In the genomic region with DNA sequence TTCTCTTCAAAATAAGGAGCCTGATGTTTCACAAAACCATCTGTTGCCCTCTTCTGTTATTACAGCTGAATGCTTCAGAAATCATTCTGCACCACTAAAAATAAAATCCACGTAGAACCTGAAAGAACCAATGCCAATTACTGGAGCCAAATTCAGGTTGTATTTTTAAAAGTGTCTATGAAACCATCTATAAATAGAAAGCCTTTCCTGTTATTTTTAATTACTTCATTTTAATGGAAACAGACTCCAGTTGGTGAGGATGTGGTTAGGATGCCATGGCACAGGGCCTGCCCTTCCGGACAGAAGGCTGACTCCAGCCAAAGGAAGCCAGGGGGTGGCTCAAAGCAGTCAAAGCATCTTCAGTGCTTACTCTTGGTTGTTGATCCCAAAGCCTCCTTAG, we compare ENCODE assay signal across 17 cellular contexts.
DNase-seq lines count a peak whose midpoint lies in the region; ATAC-seq and TF ChIP-seq lines count a peak whose summit lies in the region.
"Had no signal": no experiment of that assay in that cellular context is flagged by ENCODE, and none has a peak within 500 bp of the region (broad histone marks: within the 10 kb centered on the region; RNA-seq: fewer than 3 reads in every experiment).

No MANE protein-coding gene starts in this region.

- H3K36me3 Mint-ChIP-seq in MCF 10A (ENCODE audit: insufficient read depth, unreplicated experiment): no peaks in the 10 kb centered on the region

- in situ Hi-C loops in mammary epithelial cell (cut with MboI; ENCODE audit: low sequenced_read_pairs in 2 of 2): no loop called here

- peaks cover 6% of the 10 kb centered on the region for H3K27me3 Mint-ChIP-seq in MCF 10A (ENCODE audit: insufficient read depth, unreplicated experiment)
- H3K27me3 Mint-ChIP-seq: dendritic cell treated with granulocyte-macrophage colony-stimulating factor and Interleukin-4, amounts not matched to agents 40 ng/mL and 50 ng/mL, for 4 days had no signal

- intact Hi-C loops in MCF 10A (cut with micrococcal nuclease): no loop called here
- intact Hi-C loops in mammary epithelial cell (cut with micrococcal nuclease): no loop called here

- TF ChIP-seq CTCF in MCF 10A (IDR thresholded peaks at IDR 0.05; ENCODE audit: unreplicated experiment) (no peak), mammary epithelial cell (conservative IDR thresholded peaks at IDR 0.05 in 1 of 2, IDR thresholded peaks at IDR 0.05 in 1 of 2; ENCODE audit: extremely low read depth in 1 of 2, insufficient read depth in 1 of 2, low read depth in 1 of 2, low read length in 2 of 2) (no peak), GM10266 (IDR thresholded peaks at IDR 0.05; ENCODE audit: control insufficient read depth, insufficient read depth, low read depth, missing control alignments) (no peak)

- POLR2A ChIA-PET in MCF 10A (lab: Yijun Ruan, JAX): interaction anchor here (0.6 kb wide), 1 partner anchor 9 kb away, joined by 4 read pairs; no protein-coding TSS in a partner anchor

- H3K27ac Mint-ChIP-seq in MCF 10A (ENCODE audit: low read depth, unreplicated experiment): no peak overlapping the region
- H3K27ac Mint-ChIP-seq: dendritic cell treated with granulocyte-macrophage colony-stimulating factor and Interleukin-4, amounts not matched to agents 40 ng/mL and 50 ng/mL, for 4 days had no signal

- no peak overlapping the region for H3K9ac ChIP-seq in mammary epithelial cell (ENCODE audit: insufficient read depth, low read length)

- ATAC-seq in GM21367 (IDR thresholded peaks at IDR 0.05; ENCODE audit: unreplicated experiment): no peak
- ATAC-seq: stimulated activated naive CD8-positive, alpha-beta T cell treated with anti-CD3 and anti-CD28 coated beads, Interleukin-15, Interleukin-2, amounts not matched to agents 100 U/mL and 50 U/mL, for 24 hours had no signal

- BruUV-seq in MCF 10A (replicated peaks; lab: Mats Ljungman, UMichigan) (no TSS peak), mammary epithelial cell (replicated peaks; lab: Mats Ljungman, UMichigan) (no TSS peak)

- H3K4me2 ChIP-seq in mammary epithelial cell (ENCODE audit: insufficient read depth, low read depth, low read length): no peak overlapping the region

- peaks cover 7% of the 10 kb centered on the region for H3K9me3 Mint-ChIP-seq in MCF 10A (ENCODE audit: unreplicated experiment)

- CTCF ChIA-PET in MCF 10A (lab: Yijun Ruan, JAX) (interaction anchor here (0.6 kb wide), 1 partner anchor 10 kb away, joined by 3 read pairs; no protein-coding TSS in a partner anchor), mammary epithelial cell (lab: Charles Lee; ENCODE audit: low non-redundant PET) (no interaction called here)

- H3K9me3 ChIP-seq in mammary epithelial cell (replicated peaks; ENCODE audit: insufficient read depth, low read length): peaks cover 3% of the 10 kb centered on the region
- H3K9me3 ChIP-seq: Caco-2, pancreas, uterus had no signal

- no peaks in the 10 kb centered on the region for H3K79me2 ChIP-seq in mammary epithelial cell (ENCODE audit: insufficient read depth, low read length)

- H2AFZ ChIP-seq in mammary epithelial cell (ENCODE audit: low read depth, low read length): no peak overlapping the region

- no peak overlapping the region for H3K4me3 Mint-ChIP-seq in MCF 10A (ENCODE audit: unreplicated experiment)
- H3K4me3 Mint-ChIP-seq: dendritic cell treated with granulocyte-macrophage colony-stimulating factor and Interleukin-4, amounts not matched to agents 40 ng/mL and 50 ng/mL, for 4 days had no signal

- no peaks in the 10 kb centered on the region for H3K4me1 ChIP-seq in mammary epithelial cell (ENCODE audit: insufficient read depth, low read length)
- H3K4me1 ChIP-seq: Caco-2, pancreas, uterus had no signal

- dilution Hi-C loops in mammary epithelial cell (cut with HindIII; ENCODE audit: low sequenced_read_pairs): no loop called here

- H3K27me3 ChIP-seq in mammary epithelial cell (ENCODE audit: insufficient read depth, low read length): no peaks in the 10 kb centered on the region
- H3K27me3 ChIP-seq: pancreas, uterus had no signal

- H3K4me3 ChIP-seq in mammary epithelial cell (replicated peaks in 1 of 3; ENCODE audit: insufficient read depth in 1 of 3, low read depth in 2 of 3, low read length in 3 of 3): no peak overlapping the region
- H3K4me3 ChIP-seq: pancreas, uterus had no signal

- DNase-seq in MCF 10A (ENCODE audit: unreplicated experiment): peak; percentile 26
- no peak for DNase-seq in mammary epithelial cell
- peak; percentile 45 for DNase-seq in M059J (ENCODE audit: low read depth)
- peak; percentile 59 for DNase-seq in cerebellum (ENCODE audit: low spot score)
- DNase-seq in stromal cell of bone marrow (ENCODE audit: low read depth): peak; percentile 12
- no peak for DNase-seq in GM10266 (ENCODE audit: extremely low spot score)
- no peak for DNase-seq in erythroblast (lab: John Stamatoyannopoulos, UW)
- DNase-seq: activated effector memory CD4-positive, alpha-beta T cell treated with Interleukin-2 at 50 U/mL for 16 hours; Caco-2; hypothalamus; IMR-90; left cardiac atrium; pancreas; stimulated activated naive CD8-positive, alpha-beta T cell treated with anti-CD3 and anti-CD28 coated beads, Interleukin-15, Interleukin-2, amounts not matched to agents 100 U/mL and 50 U/mL, for 24 hours; uterus had no signal

- H3K27ac ChIP-seq in mammary epithelial cell (ENCODE audit: insufficient read depth, low read depth, low read length): no peak overlapping the region
- H3K27ac ChIP-seq: pancreas, uterus had no signal

- no peaks in the 10 kb centered on the region for H3K36me3 ChIP-seq in mammary epithelial cell (ENCODE audit: insufficient read depth, low read length)
- H3K36me3 ChIP-seq: pancreas, uterus had no signal

- TF ChIP-seq POLR2A in erythroblast (IDR thresholded peaks at IDR 0.05; ENCODE audit: low read length): no peak

- WGBS in mammary epithelial cell (ENCODE audit: low coverage, missing lambda C conversion rate): 4% methylated on average over 2 of the region's 2 CpGs

- H3K4me1 Mint-ChIP-seq in MCF 10A (ENCODE audit: insufficient read depth, unreplicated experiment): no peaks in the 10 kb centered on the region

- H4K20me1 ChIP-seq in mammary epithelial cell (ENCODE audit: insufficient read depth, low read length): no peaks in the 10 kb centered on the region

Comparison
In these comparisons a context has a peak if more than half of its experiments do, and no peak if none do; other contexts are left out.
1. DNase-seq: peak in MCF 10A (single experiment), M059J (single experiment), cerebellum (single experiment) and stromal cell of bone marrow (single experiment); none in mammary epithelial cell (single experiment), GM10266 (single experiment) and erythroblast (0 of 2).